Comparison of ENCODE assay signal across 8 cellular contexts in genomic region chr1:91752324-91752723, GRCh38.
DNase-seq lines count a peak whose midpoint lies in the region; ATAC-seq lines count a peak whose summit lies in the region.
"Had no signal": no experiment of that assay in that cellular context is flagged by ENCODE, and none has a peak within 500 bp of the region (broad histone marks: within the 10 kb centered on the region; RNA-seq: fewer than 3 reads in every experiment).

No MANE protein-coding gene starts in this region.

- peak overlapping the region; percentile 48 for H3K27ac ChIP-seq in skeletal muscle tissue (ENCODE audit: low read depth, low read length)

- no peaks in the 10 kb centered on the region for H3K36me3 ChIP-seq in skeletal muscle tissue (ENCODE audit: control insufficient read depth in 3 of 3, insufficient read depth in 3 of 3, low read length in 3 of 3)

- no peak overlapping the region for H3K9ac ChIP-seq in skeletal muscle tissue (ENCODE audit: low read depth in 1 of 3, low read length in 3 of 3)

- no peak overlapping the region for H3K4me3 ChIP-seq in skeletal muscle tissue (ENCODE audit: low read length in 3 of 3)

- peaks cover 24 to 39% (median 37%) of the 10 kb centered on the region in 3 donors for H3K4me1 ChIP-seq in skeletal muscle tissue (ENCODE audit: control insufficient read depth in 3 of 3, insufficient read depth in 3 of 3, low read length in 3 of 3)

- DNase-seq in midbrain (lab: John Stamatoyannopoulos, UW): no peak
- no peak for DNase-seq in pons (ENCODE audit: low spot score)
- DNase-seq in DMS 273 (lab: John Stamatoyannopoulos, UW; ENCODE audit: unreplicated experiment): no peak
- DNase-seq: T-helper 9 cell had no signal

- no peaks in the 10 kb centered on the region for H3K9me3 ChIP-seq in skeletal muscle tissue (ENCODE audit: control insufficient read depth in 3 of 3, low read length in 3 of 3)

- no peaks in the 10 kb centered on the region for H3K27me3 ChIP-seq in skeletal muscle tissue (ENCODE audit: control insufficient read depth in 3 of 3, insufficient read depth in 3 of 3, low read length in 3 of 3)

- ATAC-seq in GM18870 (IDR thresholded peaks at IDR 0.05; ENCODE audit: unreplicated experiment): peak; percentile 46
- ATAC-seq in GM21619 (IDR thresholded peaks at IDR 0.05; ENCODE audit: unreplicated experiment): peak; percentile 65
- peak; percentile 67 for ATAC-seq in HG03565 (IDR thresholded peaks at IDR 0.05; ENCODE audit: unreplicated experiment)
